ENCODE assay signal across 8 cellular contexts in genomic region chr16:71540-72341, GRCh38. TPM values are rescaled to one million over a fixed set of nuclear protein-coding genes. Genes with fewer than 3 reads are reported as not detected.
DNase-seq lines count a peak whose midpoint lies in the region; ATAC-seq, FAIRE-seq and TF ChIP-seq lines count a peak whose summit lies in the region.

No MANE protein-coding gene starts in this region.

- intact Hi-C loops in K562 (cut with micrococcal nuclease) = no loop called here
- intact Hi-C loops in stomach (cut with DNase I; ENCODE audit: low total_unique reads) = no loop called here

- H3K4me3 ChIP-seq in AG04449 (ENCODE audit: low read depth, low read length) (peak overlapping the region; percentile 76), K562 (peak overlapping the region; percentile 52), stomach (peak overlapping the region; percentile 57 to 73 (median 68))

- TSS peak; percentile 45 for BruUV-seq in K562 (replicated peaks; lab: Mats Ljungman, UMichigan)

- peaks cover 5% of the 10 kb centered on the region for H3K9me1 ChIP-seq in K562 (ENCODE audit: control insufficient read depth, insufficient read depth, low read length)

- TF ChIP-seq CTCF in AG04449 (IDR thresholded peaks at IDR 0.05; ENCODE audit: insufficient read depth, low read length, missing control alignments) (peak; percentile 3), K562 (IDR thresholded peaks at IDR 0.05 in 2 of 3, conservative IDR thresholded peaks at IDR 0.05 in 1 of 3; ENCODE audit: insufficient read depth in 2 of 3, low read depth in 1 of 3, low read length in 3 of 3) (0 out of 6 replicates have a peak, but pooled peaks of 1 of the 3 experiments have one; percentile 3), stomach (IDR thresholded peaks at IDR 0.05) (no peak), GM20000 (IDR thresholded peaks at IDR 0.05; ENCODE audit: extremely low read depth, missing control alignments) (no peak)

- peaks cover under 1% of the 10 kb centered on the region; the same call in 1 of the 3 replicates for H3K79me2 ChIP-seq in K562 (ENCODE audit: control insufficient read depth, insufficient read depth, low read length)

- ATAC-seq in K562 = peak; percentile 21
- ATAC-seq in GM18511 (IDR thresholded peaks at IDR 0.05; ENCODE audit: unreplicated experiment) = no peak

- peaks cover 13% of the 10 kb centered on the region for H4K20me1 ChIP-seq in K562 (replicated peaks; ENCODE audit: control insufficient read depth, insufficient read depth, low read length)

- no peak overlapping the region for H3K27ac ChIP-seq in K562 (ENCODE audit: extremely low read depth, low read depth, low read length)
- peak overlapping the region; percentile 48 to 96 (median 89) for H3K27ac ChIP-seq in stomach

- in situ Hi-C loops in K562 (cut with MboI) = no loop called here

- DNase-seq in AG04449 (ENCODE audit: low read depth, low spot score) (no peak), HT-29 (ENCODE audit: low spot score) (peak; percentile 96), K562 (ENCODE audit: extremely low read depth in 1 of 4, low spot score in 3 of 4) (peak; percentile 41 to 66 (median 58)), islet precursor cell (peak; percentile 97), stomach (peak; percentile 57), GM20000 (ENCODE audit: low spot score) (no peak), COR-L47 (lab: John Stamatoyannopoulos, UW) (no peak)

- POLR2A ChIA-PET in AG04449 (lab: Yijun Ruan, JAX) (interaction anchor here (0.7 to 2.3 kb wide), 7 partner anchors 9 to 111 kb away, joined by 3 to 10 read pairs (median 4); no protein-coding TSS in a partner anchor), K562 (lab: Yijun Ruan, JAX) (interaction anchor here (0.6 to 4.4 kb wide), 5 partner anchors 11 to 671 kb away, joined by 3 to 18 read pairs (median 5); partner anchors contain the start of genes POLR3K and SNRNP25)

- CTCF ChIA-PET in AG04449 (lab: Yijun Ruan, JAX) (interaction anchor here (1.0 to 25.1 kb wide), 9 partner anchors 11 to 290 kb away, joined by 3 to 728 read pairs (median 8); partner anchors contain the start of gene HBQ1), K562 (lab: Yijun Ruan, JAX; ENCODE audit: low intra/inter-chr PET ratio) (interaction anchor here (0.6 kb wide), 1 partner anchor 230 kb away, joined by 3 read pairs; no protein-coding TSS in a partner anchor)

- H3K4me2 ChIP-seq in K562 (ENCODE audit: insufficient read depth, low read length) = peak overlapping the region; percentile 76

- H3K9me3 ChIP-seq in K562 (replicated peaks; ENCODE audit: control insufficient read depth, insufficient read depth, low read depth, low read length) = no peaks in the 10 kb centered on the region; the same call in 1 of the 2 replicates
- H3K9me3 ChIP-seq in stomach = no peaks in the 10 kb centered on the region

- peak overlapping the region; percentile 47; the same call in 1 of the 2 replicates for H2AFZ ChIP-seq in K562 (ENCODE audit: low read depth, low read length)

- FAIRE-seq in K562 (lab: Jason Lieb, UNC) = peak; percentile 15

- TF ChIP-seq POLR2A in K562 (conservative IDR thresholded peaks at IDR 0.05) (no peak), stomach (IDR thresholded peaks at IDR 0.05) (no peak)

- TF ChIP-seq EP300 in K562 (IDR thresholded peaks at IDR 0.05; ENCODE audit: low read length) = no peak
- no peak for TF ChIP-seq EP300 in stomach (IDR thresholded peaks at IDR 0.05)

- TF ChIP-seq RAD21 in K562 (CRISPR knock-in tag; conservative IDR thresholded peaks at IDR 0.05 in 1 of 2, IDR thresholded peaks at IDR 0.05 in 1 of 2) = no peak

- peak overlapping the region; percentile 43 to 91; a peak in 3 of 4 replicates for H3K9ac ChIP-seq in K562 (ENCODE audit: insufficient read depth in 1 of 2, low read depth in 2 of 2, low read length in 2 of 2)

- H3K36me3 ChIP-seq in K562 (ENCODE audit: control insufficient read depth, insufficient read depth, low read length) = no peaks in the 10 kb centered on the region
- H3K36me3 ChIP-seq in stomach = no peaks in the 10 kb centered on the region

- H3K27me3 ChIP-seq in K562 (ENCODE audit: control insufficient read depth in 2 of 2, insufficient read depth in 2 of 2, low read length in 2 of 2) (no peaks in the 10 kb centered on the region), stomach (peaks cover 0 to 28% (median 0%) of the 10 kb centered on the region in 3 donors)

- WGBS in K562 (ENCODE audit: insufficient coverage, low coverage, missing lambda C conversion rate) = 14% methylated on average over 36 of the region's 47 CpGs
- WGBS in stomach, 5 donors = 5 to 11% (median 8%) methylated on average over 23 to 47 of the region's 47 CpGs

- H3K4me1 ChIP-seq in K562 (replicated peaks in 1 of 2; ENCODE audit: control insufficient read depth in 2 of 2, insufficient read depth in 2 of 2, low read length in 2 of 2) (peaks cover 23 to 71% of the 10 kb centered on the region in 2 experiments), stomach (peaks cover 40 to 85% (median 73%) of the 10 kb centered on the region in 4 donors)

RNA-seq across cellular contexts. Expression of gene RHBDF1, which starts 0.7 kb away (rescaled TPM):
- total RNA-seq in HT-29 (2014; rRNA removed; shearing (Covaris generic)) = 265 and 291 TPM in 2 replicates
- 63.2 and 128 TPM in 2 replicates for total RNA-seq in K562 (2011; cell fraction: chromatin; rRNA removed; ENCODE audit: low replicate concordance)
- total RNA-seq in K562 (2011; cell fraction: nucleolus; rRNA removed) = 70.9 and 80.0 TPM in 2 replicates
- total RNA-seq in K562 (2011; cell fraction: nucleoplasm; rRNA removed) = 60.5 TPM in 2 replicates
- total RNA-seq in K562 (2014; rRNA removed) (4.5 and 5.9 TPM in 2 replicates), K562 (2014; rRNA removed; fragmentation: Illumina TruSeq; extraction: Trizol) (1.2 and 1.3 TPM in 2 replicates), K562 (2015; rRNA removed; fragmentation: Illumina TruSeq; extraction: Trizol) (1.2 and 1.6 TPM in 2 replicates), K562 (2021) (6.9 and 7.1 TPM in 2 replicates), stomach (100 to 1,000 TPM in 1 of 5 donors, 10 to 100 TPM in 4; 13.4 to 185 (median 30.4) TPM)
- polyA plus RNA-seq in K562 (2011; rRNA removed) (8.2 and 20.0 TPM in 2 replicates), K562 (2014; fragmentation: Illumina TruSeq; extraction: Trizol) (4.2 and 5.5 TPM in 2 replicates), K562 (2014; fragmentation: Nextera tagmentation; extraction: Ambion mirVana) (1 to 10 TPM; 1.0 to 2.0 TPM), K562 (2014; rRNA removed) (6.0 and 6.9 TPM in 2 replicates), stomach (10 to 100 TPM; 10.2 to 38.3 (median 15.3) TPM)
- polyA plus RNA-seq in K562 (2011; cell fraction: cytosol; rRNA removed) = 9.3 and 10.9 TPM in 2 replicates
- 210 and 244 TPM in 2 replicates for polyA plus RNA-seq in K562 (2011; cell fraction: nucleus; rRNA removed)
- polyA plus RNA-seq in K562 (2012) = 3.0 and 13.0 TPM in 2 replicates
- polyA minus RNA-seq in K562 (2011; rRNA and poly(A)+ RNA removed) = 2.7 and 4.6 TPM in 2 replicates
- polyA minus RNA-seq in K562 (2011; cell fraction: cytosol; rRNA and poly(A)+ RNA removed) = 3.7 and 10.0 TPM in 2 replicates
- polyA minus RNA-seq in K562 (2011; cell fraction: nucleus; rRNA and poly(A)+ RNA removed) = 15.8 and 22.8 TPM in 2 replicates

RNA-seq across cellular contexts. Expression of gene MPG, which starts 6.3 kb away (rescaled TPM):
- total RNA-seq in HT-29 (2014; rRNA removed; shearing (Covaris generic)) = 332 and 334 TPM in 2 replicates
- 6.3 and 35.1 TPM in 2 replicates for total RNA-seq in K562 (2011; cell fraction: chromatin; rRNA removed; ENCODE audit: low replicate concordance)
- total RNA-seq in K562 (2011; cell fraction: nucleolus; rRNA removed) = 52.2 and 54.0 TPM in 2 replicates
- total RNA-seq in K562 (2011; cell fraction: nucleoplasm; rRNA removed) = 26.0 and 30.7 TPM in 2 replicates
- total RNA-seq in K562 (2014; rRNA removed) (192 and 226 TPM in 2 replicates), K562 (2014; rRNA removed; fragmentation: Illumina TruSeq; extraction: Trizol) (5.0 and 6.1 TPM in 2 replicates), K562 (2015; rRNA removed; fragmentation: Illumina TruSeq; extraction: Trizol) (47.1 and 52.8 TPM in 2 replicates), K562 (2021) (80.1 and 81.9 TPM in 2 replicates), stomach (100 to 1,000 TPM in 1 of 5 donors, 10 to 100 TPM in 4; 33.3 to 102 (median 76.2) TPM)
- polyA plus RNA-seq in K562 (2011; rRNA removed) (36.2 and 52.2 TPM in 2 replicates), K562 (2014; fragmentation: Illumina TruSeq; extraction: Trizol) (21.1 and 55.2 TPM in 2 replicates), K562 (2014; fragmentation: Nextera tagmentation; extraction: Ambion mirVana) (1 to 10 TPM in 1 of 2 experiments, under 1 TPM in 1; 0.42 to 2.2 TPM), K562 (2014; rRNA removed) (138 and 214 TPM in 2 replicates), stomach (100 to 1,000 TPM in 2 of 3 donors, 10 to 100 TPM in 1; 90.6 to 112 (median 112) TPM)
- polyA plus RNA-seq in K562 (2011; cell fraction: cytosol; rRNA removed) = 102 and 222 TPM in 2 replicates
- polyA plus RNA-seq in K562 (2011; cell fraction: nucleus; rRNA removed) = 38.8 and 51.3 TPM in 2 replicates
- polyA plus RNA-seq in K562 (2012) = 46.7 and 91.8 TPM in 2 replicates
- polyA minus RNA-seq in K562 (2011; rRNA and poly(A)+ RNA removed) = 5.7 and 7.4 TPM in 2 replicates
- 34.4 and 54.7 TPM in 2 replicates for polyA minus RNA-seq in K562 (2011; cell fraction: cytosol; rRNA and poly(A)+ RNA removed)
- polyA minus RNA-seq in K562 (2011; cell fraction: nucleus; rRNA and poly(A)+ RNA removed) = 15.9 and 16.8 TPM in 2 replicates

RNA-seq across cellular contexts. Expression of gene SNRNP25, which starts 18.1 kb away (rescaled TPM):
- 64.8 and 67.5 TPM in 2 replicates for total RNA-seq in HT-29 (2014; rRNA removed; shearing (Covaris generic))
- total RNA-seq in K562 (2011; cell fraction: chromatin; rRNA removed; ENCODE audit: low replicate concordance) = 58.7 and 108 TPM in 2 replicates
- total RNA-seq in K562 (2011; cell fraction: nucleolus; rRNA removed) = 59.2 and 64.4 TPM in 2 replicates
- 61.2 and 70.4 TPM in 2 replicates for total RNA-seq in K562 (2011; cell fraction: nucleoplasm; rRNA removed)
- total RNA-seq in K562 (2014; rRNA removed) (176 and 178 TPM in 2 replicates), K562 (2014; rRNA removed; fragmentation: Illumina TruSeq; extraction: Trizol) (78.8 and 107 TPM in 2 replicates), K562 (2015; rRNA removed; fragmentation: Illumina TruSeq; extraction: Trizol) (106 and 108 TPM in 2 replicates), K562 (2021) (123 and 124 TPM in 2 replicates), stomach (10 to 100 TPM in 3 of 5 donors, 1 to 10 TPM in 2; 2.3 to 22.9 (median 11.9) TPM)
- polyA plus RNA-seq in K562 (2011; rRNA removed) (116 and 117 TPM in 2 replicates), K562 (2014; fragmentation: Illumina TruSeq; extraction: Trizol) (103 and 132 TPM in 2 replicates), K562 (2014; fragmentation: Nextera tagmentation; extraction: Ambion mirVana) (10 to 100 TPM; 59.0 to 61.5 TPM), K562 (2014; rRNA removed) (122 and 154 TPM in 2 replicates), stomach (10 to 100 TPM; 30.2 to 40.2 (median 34.4) TPM)
- 102 and 106 TPM in 2 replicates for polyA plus RNA-seq in K562 (2011; cell fraction: cytosol; rRNA removed)
- 107 and 113 TPM in 2 replicates for polyA plus RNA-seq in K562 (2011; cell fraction: nucleus; rRNA removed)
- polyA plus RNA-seq in K562 (2012) = 70.9 and 149 TPM in 2 replicates
- polyA minus RNA-seq in K562 (2011; rRNA and poly(A)+ RNA removed) = 48.3 and 52.8 TPM in 2 replicates
- polyA minus RNA-seq in K562 (2011; cell fraction: cytosol; rRNA and poly(A)+ RNA removed) = 20.9 and 31.3 TPM in 2 replicates
- polyA minus RNA-seq in K562 (2011; cell fraction: nucleus; rRNA and poly(A)+ RNA removed) = 18.3 and 31.3 TPM in 2 replicates

RNA-seq across cellular contexts. Expression of gene POLR3K, which starts 18.3 kb away (rescaled TPM):
- total RNA-seq in HT-29 (2014; rRNA removed; shearing (Covaris generic)) = 19.8 and 26.8 TPM in 2 replicates
- total RNA-seq in K562 (2011; cell fraction: chromatin; rRNA removed; ENCODE audit: low replicate concordance) = 53.1 and 79.0 TPM in 2 replicates
- total RNA-seq in K562 (2011; cell fraction: nucleolus; rRNA removed) = 47.2 and 48.0 TPM in 2 replicates
- total RNA-seq in K562 (2011; cell fraction: nucleoplasm; rRNA removed) = 66.1 and 91.1 TPM in 2 replicates
- total RNA-seq in K562 (2014; rRNA removed) (62.7 and 65.7 TPM in 2 replicates), K562 (2014; rRNA removed; fragmentation: Illumina TruSeq; extraction: Trizol) (46.3 and 53.5 TPM in 2 replicates), K562 (2015; rRNA removed; fragmentation: Illumina TruSeq; extraction: Trizol) (42.1 and 43.7 TPM in 2 replicates), K562 (2021) (86.7 and 90.9 TPM in 2 replicates), stomach (1 to 10 TPM in 3 of 5 donors, not detected in 2; 2.2 to 5.5 (median 3.6) TPM)
- polyA plus RNA-seq in K562 (2011; rRNA removed) (86.0 and 95.2 TPM in 2 replicates), K562 (2014; fragmentation: Illumina TruSeq; extraction: Trizol) (68.2 and 81.3 TPM in 2 replicates), K562 (2014; fragmentation: Nextera tagmentation; extraction: Ambion mirVana) (100 to 1,000 TPM; 304 to 315 TPM), K562 (2014; rRNA removed) (120 and 135 TPM in 2 replicates), stomach (10 to 100 TPM; 10.7 to 13.3 (median 10.9) TPM)
- 138 TPM in 2 replicates for polyA plus RNA-seq in K562 (2011; cell fraction: cytosol; rRNA removed)
- polyA plus RNA-seq in K562 (2011; cell fraction: nucleus; rRNA removed) = 48.9 and 51.4 TPM in 2 replicates
- 55.3 and 115 TPM in 2 replicates for polyA plus RNA-seq in K562 (2012)
- polyA minus RNA-seq in K562 (2011; rRNA and poly(A)+ RNA removed) = 81.3 and 98.4 TPM in 2 replicates
- polyA minus RNA-seq in K562 (2011; cell fraction: cytosol; rRNA and poly(A)+ RNA removed) = 37.8 and 43.4 TPM in 2 replicates
- 17.2 and 28.0 TPM in 2 replicates for polyA minus RNA-seq in K562 (2011; cell fraction: nucleus; rRNA and poly(A)+ RNA removed)

Comparison
In these comparisons a context has a peak if more than half of its experiments do, and no peak if none do; other contexts are left out.
1. DNase-seq: peak in HT-29 (single experiment), K562 (4 of 4), islet precursor cell (single experiment) and stomach (single experiment); none in AG04449 (single experiment), GM20000 (single experiment) and COR-L47 (single experiment).
2. Peak in every context shown above with its lines, with median percentiles within 50 percentile points of each other: H3K4me3 ChIP-seq.